In genomic region chr1:77682442-77683141, GRCh38 we compare ENCODE assay signal across 1 cellular context.
TF ChIP-seq lines count a peak whose summit lies in the region.

Gene ZZZ3 (minus strand): TSS chr1:77682658. CDS start chr1:77633354, 49,304 bp downstream.

TF ChIP-seq in WTC11, 78 proteins besides CTCF, POLR2A, EP300 and RAD21 (continued from another document):
- TF ChIP-seq IRF2 (CRISPR knock-in tag; IDR thresholded peaks at IDR 0.05; ENCODE audit: borderline replicate concordance, low read depth), result no peak
- peak; percentile 75; the same call in 1 of the 2 replicates for TF ChIP-seq MAX (CRISPR knock-in tag; IDR thresholded peaks at IDR 0.05)
- TF ChIP-seq ZNF671 (CRISPR knock-in tag; IDR thresholded peaks at IDR 0.05), result 0 out of 2 replicates have a peak, but pooled peaks have one; percentile 51
- TF ChIP-seq SP1 (CRISPR knock-in tag; conservative IDR thresholded peaks at IDR 0.05), result peak; percentile 52
- TF ChIP-seq SMAD3 (CRISPR knock-in tag; IDR thresholded peaks at IDR 0.05; ENCODE audit: borderline replicate concordance), result no peak
- peak; percentile 37; the same call in 1 of the 2 replicates for TF ChIP-seq MYBL2 (CRISPR knock-in tag; IDR thresholded peaks at IDR 0.05)
- TF ChIP-seq SOX15 (CRISPR knock-in tag; IDR thresholded peaks at IDR 0.05), result no peak
- TF ChIP-seq FOXP1 (CRISPR knock-in tag; IDR thresholded peaks at IDR 0.05; ENCODE audit: borderline replicate concordance), result no peak
- TF ChIP-seq ZNF317 (CRISPR knock-in tag; IDR thresholded peaks at IDR 0.05; ENCODE audit: borderline replicate concordance, low read depth), result no peak
- TF ChIP-seq USF1 (CRISPR knock-in tag; IDR thresholded peaks at IDR 0.05), result peak; percentile 97
- TF ChIP-seq FOXK1 (CRISPR knock-in tag; IDR thresholded peaks at IDR 0.05), result peak; percentile 65; the same call in 1 of the 2 replicates
- peak; percentile 73; the same call in 1 of the 2 replicates for TF ChIP-seq TEAD1 (CRISPR knock-in tag; IDR thresholded peaks at IDR 0.05)
